In genomic region chr12:9699269-9699897, GRCh38 we compare ENCODE assay signal across 1 cellular context.
TF ChIP-seq lines count a peak whose summit lies in the region.

No MANE protein-coding gene starts in this region.

TF ChIP-seq in endothelial cell of umbilical vein, 7 proteins besides CTCF, POLR2A, EP300 and RAD21:
- TF ChIP-seq MYC (IDR thresholded peaks at IDR 0.05; ENCODE audit: low read depth, low read length): no peak
- no peak for TF ChIP-seq FOS (IDR thresholded peaks at IDR 0.05; ENCODE audit: borderline replicate concordance, insufficient read depth, low read length)
- no peak for TF ChIP-seq MAX (IDR thresholded peaks at IDR 0.05; ENCODE audit: insufficient read depth, insufficient read length)
- no peak for TF ChIP-seq GATA2 (IDR thresholded peaks at IDR 0.05; ENCODE audit: insufficient read depth, insufficient read length, low read depth, low read length)
- no peak for TF ChIP-seq POLR2AphosphoS5 (IDR thresholded peaks at IDR 0.05; ENCODE audit: insufficient read depth, low read depth, low read length)
- TF ChIP-seq EZH2 (IDR thresholded peaks at IDR 0.05; ENCODE audit: borderline replicate concordance, low read depth, low read length, severe bottlenecking): no peak
- no peak for TF ChIP-seq JUN (IDR thresholded peaks at IDR 0.05; ENCODE audit: borderline replicate concordance, insufficient read depth, insufficient read length, low read depth)
